1 cellular context compared by ENCODE assay signal in genomic region chr12:58412466-58412865, GRCh38.
TF ChIP-seq lines count a peak whose summit lies in the region.

No MANE protein-coding gene starts in this region.

TF ChIP-seq in H1, 55 proteins besides CTCF, POLR2A, EP300 and RAD21 (continued from another document):
- no peak for TF ChIP-seq CHD7 (IDR thresholded peaks at IDR 0.05; ENCODE audit: insufficient replicate concordance, low read length)
